In the genomic region with DNA sequence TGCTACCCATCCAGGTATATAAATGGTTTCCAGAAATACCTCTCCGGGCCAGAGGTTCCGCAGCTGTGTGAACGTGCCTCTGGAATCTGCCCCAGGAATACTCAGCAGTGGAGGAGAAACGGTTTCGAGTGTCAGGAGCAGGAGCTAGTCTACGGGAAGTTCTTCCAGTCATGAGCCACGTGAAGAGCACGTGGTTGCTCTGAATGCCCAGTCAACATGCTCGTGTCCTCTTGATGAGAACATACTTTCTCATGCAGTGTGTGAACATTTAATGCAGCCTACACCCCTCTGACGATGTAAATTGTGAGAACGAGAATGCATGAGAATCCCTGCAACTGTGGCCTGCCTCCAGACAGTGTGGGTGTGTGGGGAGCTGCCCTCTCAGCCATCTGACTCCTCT, we compare ENCODE assay signal across 23 cellular contexts.
"Had no signal": no experiment of that assay in that cellular context is flagged by ENCODE, and none has a peak within 500 bp of the region (broad histone marks: within the 10 kb centered on the region; RNA-seq: fewer than 3 reads in every experiment).

No MANE protein-coding gene starts in this region.

- H3K27me3 ChIP-seq: neural progenitor cell, ovary, stomach, thyroid gland, tibial nerve, uterus had no signal

- H3K79me2 ChIP-seq: parathyroid adenoma had no signal

- H3K36me3 ChIP-seq: neural progenitor cell, ovary, stomach, thoracic aorta, thyroid gland, tibial nerve, upper lobe of right lung, uterus had no signal

- H3K9me3 ChIP-seq: ovary, psoas muscle, thoracic aorta, thyroid gland, tibial nerve, upper lobe of right lung, uterus had no signal

- H3K4me2 ChIP-seq: neural progenitor cell had no signal

- H3K4me3 ChIP-seq: neural progenitor cell, ovary, psoas muscle, stomach, thoracic aorta, thyroid gland, tibial nerve, upper lobe of right lung, uterus had no signal

- DNase-seq: naive thymus-derived CD4-positive, alpha-beta T cell; natural killer cell; occipital lobe; ovary; psoas muscle; right cardiac atrium; small intestine; stimulated activated CD4-positive, alpha-beta T cell treated with anti-CD3 and anti-CD28 coated beads, Interleukin-15, amount 100 ng/mL, for 24 hours; stimulated activated CD4-positive, alpha-beta T cell treated with anti-CD3 and anti-CD28 coated beads, Interleukin-2, amount 100 ng/mL, for 24 hours; stimulated activated CD4-positive, alpha-beta T cell treated with anti-CD3 and anti-CD28 coated beads, Interleukin-2, amount 100 ng/mL, for 48 hours; stimulated activated CD4-positive, alpha-beta T cell treated with anti-CD3 and anti-CD28 coated beads, Interleukin-4, amount 100 ng/mL, for 24 hours; stimulated activated naive B cell treated with anti-CD40 and anti-IgM and Interleukin-4, amounts not matched to agents 10 μg/mL and 1 μg/mL and 100 μg/mL, for 72 hours; stimulated activated naive CD4-positive, alpha-beta T cell treated with Interleukin-2 at 50 U/mL for 16 hours; stomach; thyroid gland; upper lobe of right lung; uterus had no signal

- H3K27ac ChIP-seq: neural progenitor cell, ovary, parathyroid adenoma, psoas muscle, stomach, thoracic aorta, thyroid gland, tibial nerve, upper lobe of right lung, uterus had no signal

- FAIRE-seq: small intestine had no signal

- H2AFZ ChIP-seq: neural progenitor cell, parathyroid adenoma had no signal

- ATAC-seq: naive thymus-derived CD4-positive, alpha-beta T cell; natural killer cell; psoas muscle; right cardiac atrium; sciatic nerve; stimulated activated effector memory CD8-positive, alpha-beta T cell treated with anti-CD3 and anti-CD28 coated beads, Interleukin-12 subunit alpha, Interleukin-12 subunit beta, amount 100 ng/mL, for 72 hours; stimulated activated naive B cell treated with anti-CD40 and anti-IgM and Interleukin-4, amounts not matched to agents 10 μg/mL and 1 μg/mL and 100 μg/mL, for 72 hours; upper lobe of right lung had no signal

- H3K4me1 ChIP-seq: neural progenitor cell, parathyroid adenoma, psoas muscle, stomach, thyroid gland, tibial nerve, upper lobe of right lung, uterus had no signal

- H3K9ac ChIP-seq: neural progenitor cell, parathyroid adenoma had no signal
